In the genomic region with DNA sequence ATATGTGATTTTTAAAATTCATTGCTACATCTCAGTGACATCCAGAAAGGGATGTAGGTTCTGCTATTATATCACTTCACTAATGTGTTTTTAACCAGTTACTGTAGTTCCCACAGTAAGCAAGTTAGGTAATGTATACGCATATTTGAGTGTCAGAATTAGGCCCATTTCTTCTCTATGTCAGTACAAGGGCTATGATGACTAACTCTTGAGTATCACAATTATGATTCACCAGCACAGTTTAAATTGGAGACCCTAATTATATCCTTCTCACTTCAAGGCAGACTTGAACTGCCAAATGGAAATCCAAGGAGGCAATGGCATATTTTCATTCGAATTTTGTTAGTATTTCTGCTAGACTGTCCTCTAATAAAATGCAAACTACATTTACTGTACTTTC, we compare ENCODE assay signal across 21 cellular contexts. TPM values are rescaled to one million over a fixed set of nuclear protein-coding genes. Genes with fewer than 3 reads are reported as not detected.
DNase-seq lines count a peak whose midpoint lies in the region; ATAC-seq and TF ChIP-seq lines count a peak whose summit lies in the region.
"Had no signal": no experiment of that assay in that cellular context is flagged by ENCODE, and none has a peak within 500 bp of the region (broad histone marks: within the 10 kb centered on the region; RNA-seq: fewer than 3 reads in every experiment).

No MANE protein-coding gene starts in this region.

- TF ChIP-seq POLR2A in right lobe of liver (IDR thresholded peaks at IDR 0.05), result no peak

- peaks cover 31% of the 10 kb centered on the region for H3K4me1 Mint-ChIP-seq in chondrocyte (ENCODE audit: low read depth)
- H3K4me1 Mint-ChIP-seq in osteocyte (ENCODE audit: unreplicated experiment), result peaks cover 37% of the 10 kb centered on the region

- H3K9me3 ChIP-seq in right lobe of liver, result no peaks in the 10 kb centered on the region
- H3K9me3 ChIP-seq: body of pancreas, left lung had no signal

- DNase-seq in ELR (ENCODE audit: low read depth) (peak; percentile 69), M059J (ENCODE audit: low read depth) (peak; percentile 55), chondrocyte (ENCODE audit: low spot score) (no peak), osteocyte (ENCODE audit: extremely low spot score, unreplicated experiment) (no peak), right lobe of liver (no peak), SHP77 treated with DMSO at 0.1 percent for 48 hours (lab: John Stamatoyannopoulos, UW) (no peak), NCI-H146 treated with DMSO at 0.1 percent for 48 hours (lab: John Stamatoyannopoulos, UW; ENCODE audit: unreplicated experiment) (no peak)
- DNase-seq: activated effector memory CD4-positive, alpha-beta T cell treated with anti-CD3 and anti-CD28 coated beads, Interleukin-2, amount 50 U/mL, for 16 hours; body of pancreas; CD4-positive, CD25-positive, alpha-beta regulatory T cell; effector memory CD4-positive, alpha-beta T cell; GDM1; GOT3; left lung; natural killer cell; NCI-H187 treated with DMSO at 0.1 percent for 48 hours; NCI-H774 had no signal

- no peaks in the 10 kb centered on the region for H3K27me3 ChIP-seq in right lobe of liver
- H3K27me3 ChIP-seq: body of pancreas, left lung had no signal

- H3K36me3 Mint-ChIP-seq in chondrocyte (ENCODE audit: low read depth) (peaks cover 14% of the 10 kb centered on the region), osteocyte (ENCODE audit: unreplicated experiment) (peaks cover 29% of the 10 kb centered on the region)
- H3K36me3 Mint-ChIP-seq: natural killer cell had no signal

- TF ChIP-seq CTCF in chondrocyte (IDR thresholded peaks at IDR 0.05) (no peak), osteocyte (IDR thresholded peaks at IDR 0.05) (no peak), right lobe of liver (IDR thresholded peaks at IDR 0.05) (no peak)

- no peak overlapping the region for H3K4me3 Mint-ChIP-seq in chondrocyte (ENCODE audit: unreplicated experiment)
- H3K4me3 Mint-ChIP-seq in osteocyte (ENCODE audit: unreplicated experiment), result no peak overlapping the region
- H3K4me3 Mint-ChIP-seq: CD4-positive, CD25-positive, alpha-beta regulatory T cell; natural killer cell had no signal

- H3K9me3 Mint-ChIP-seq in chondrocyte (ENCODE audit: low read depth) (peaks cover 3% of the 10 kb centered on the region), osteocyte (ENCODE audit: unreplicated experiment) (peaks cover 8% of the 10 kb centered on the region)
- H3K9me3 Mint-ChIP-seq: natural killer cell had no signal

- intact Hi-C loops in right lobe of liver (cut with DNase I), result no loop called here

- 96% methylated on average over 2 of the region's 2 CpGs for WGBS in right lobe of liver (ENCODE audit: insufficient coverage, low coverage, low lambda C conversion rate, missing lambda C conversion rate)

- no peaks in the 10 kb centered on the region for H3K36me3 ChIP-seq in right lobe of liver

- H3K27ac Mint-ChIP-seq in chondrocyte (ENCODE audit: unreplicated experiment) (peak overlapping the region; percentile 60), osteocyte (ENCODE audit: unreplicated experiment) (peak overlapping the region; percentile 89)
- H3K27ac Mint-ChIP-seq: CD4-positive, CD25-positive, alpha-beta regulatory T cell; natural killer cell had no signal

- H3K27me3 Mint-ChIP-seq in chondrocyte (ENCODE audit: low read depth) (no peaks in the 10 kb centered on the region), osteocyte (ENCODE audit: unreplicated experiment) (no peaks in the 10 kb centered on the region)
- H3K27me3 Mint-ChIP-seq: CD4-positive, CD25-positive, alpha-beta regulatory T cell had no signal

- H3K4me3 ChIP-seq in right lobe of liver, result no peak overlapping the region
- H3K4me3 ChIP-seq: body of pancreas, K562, left lung, SK-N-MC had no signal

- no peaks in the 10 kb centered on the region for H3K4me1 ChIP-seq in right lobe of liver

- H3K27ac ChIP-seq in right lobe of liver, result no peak overlapping the region
- H3K27ac ChIP-seq: body of pancreas, SK-N-MC, VCaP had no signal

- ATAC-seq in right lobe of liver, result no peak
- ATAC-seq in HG03135 (IDR thresholded peaks at IDR 0.05; ENCODE audit: unreplicated experiment), result no peak
- ATAC-seq: body of pancreas, K562, natural killer cell had no signal

RNA-seq across cellular contexts. Expression of a gene that starts 23.6 kb away (rescaled TPM):
- 95.2 and 102 TPM in 2 replicates for total RNA-seq in M059J (2014; rRNA removed; shearing (Covaris generic))
- total RNA-seq in chondrocyte (42.6 to 50.0 TPM (median 44.8 TPM) in 3 replicates), osteocyte (60.9 and 61.3 TPM in 2 replicates), right lobe of liver (10 to 100 TPM in 5 of 6 experiments, 1 to 10 TPM in 1; 9.6 to 25.3 (median 12.1) TPM)

RNA-seq across cellular contexts. Expression of a gene that starts 24.0 kb away (rescaled TPM):
- 34.8 and 39.2 TPM in 2 replicates for total RNA-seq in M059J (2014; rRNA removed; shearing (Covaris generic))
- 18.0 to 23.3 TPM (median 21.8 TPM) in 3 replicates for total RNA-seq in chondrocyte
- 16.9 TPM in 2 replicates for total RNA-seq in osteocyte
- 1 to 10 TPM; 4.2 to 7.1 (median 4.7) TPM for total RNA-seq in right lobe of liver

Comparison
In these comparisons a context has a peak if more than half of its experiments do, and no peak if none do; other contexts are left out.
1. DNase-seq: peak in ELR (single experiment) and M059J (single experiment); none in chondrocyte (single experiment), osteocyte (single experiment), right lobe of liver (0 of 3), SHP77 treated with DMSO at 0.1 percent for 48 hours (single experiment) and NCI-H146 treated with DMSO at 0.1 percent for 48 hours (single experiment).